Comparison of ENCODE assay signal across 2 cellular contexts in genomic region chr1:40339420-40340323, GRCh38.
TF ChIP-seq lines count a peak whose summit lies in the region.

No MANE protein-coding gene starts in this region.

TF ChIP-seq in A549, 52 proteins besides CTCF, POLR2A, EP300 and RAD21:
- TF ChIP-seq BHLHE40 (IDR thresholded peaks at IDR 0.05; ENCODE audit: low read depth, low read length) (no peak), HOXB13 (CRISPR knock-in tag; IDR thresholded peaks at IDR 0.05; ENCODE audit: low read depth) (no peak), HDAC2 (IDR thresholded peaks at IDR 0.05) (no peak), ZNF302 (CRISPR knock-in tag; IDR thresholded peaks at IDR 0.05) (no peak), CBX8 (IDR thresholded peaks at IDR 0.05) (no peak), HOXB5 (CRISPR knock-in tag; IDR thresholded peaks at IDR 0.05) (no peak), FOSL2 (IDR thresholded peaks at IDR 0.05) (no peak), FOSL2 (CRISPR knock-in tag; IDR thresholded peaks at IDR 0.05) (no peak), NPAS2 (CRISPR knock-in tag; IDR thresholded peaks at IDR 0.05; ENCODE audit: borderline replicate concordance) (no peak), MAZ (IDR thresholded peaks at IDR 0.05; ENCODE audit: borderline replicate concordance, low read depth, low read length) (no peak), FOXS1 (CRISPR knock-in tag; IDR thresholded peaks at IDR 0.05) (no peak)

TF ChIP-seq in K562, 482 proteins besides CTCF, POLR2A, EP300 and RAD21 (continues in another document):
- TF ChIP-seq MTA2 (IDR thresholded peaks at IDR 0.05; ENCODE audit: low read depth): peak; percentile 76
- TF ChIP-seq HDAC8 (tag; IDR thresholded peaks at IDR 0.05): no peak
- peak; percentile 76 for TF ChIP-seq TEAD4 (IDR thresholded peaks at IDR 0.05; ENCODE audit: low read length)
- TF ChIP-seq TEAD4 (CRISPR knock-in tag; IDR thresholded peaks at IDR 0.05; ENCODE audit: borderline replicate concordance): no peak
- peak; percentile 73 for TF ChIP-seq NCOR1 (IDR thresholded peaks at IDR 0.05)
- 0 out of 2 replicates have a peak, but pooled peaks have one; percentile 20 for TF ChIP-seq ZNF184 (CRISPR knock-in tag; IDR thresholded peaks at IDR 0.05)
- TF ChIP-seq, protein P1, sequence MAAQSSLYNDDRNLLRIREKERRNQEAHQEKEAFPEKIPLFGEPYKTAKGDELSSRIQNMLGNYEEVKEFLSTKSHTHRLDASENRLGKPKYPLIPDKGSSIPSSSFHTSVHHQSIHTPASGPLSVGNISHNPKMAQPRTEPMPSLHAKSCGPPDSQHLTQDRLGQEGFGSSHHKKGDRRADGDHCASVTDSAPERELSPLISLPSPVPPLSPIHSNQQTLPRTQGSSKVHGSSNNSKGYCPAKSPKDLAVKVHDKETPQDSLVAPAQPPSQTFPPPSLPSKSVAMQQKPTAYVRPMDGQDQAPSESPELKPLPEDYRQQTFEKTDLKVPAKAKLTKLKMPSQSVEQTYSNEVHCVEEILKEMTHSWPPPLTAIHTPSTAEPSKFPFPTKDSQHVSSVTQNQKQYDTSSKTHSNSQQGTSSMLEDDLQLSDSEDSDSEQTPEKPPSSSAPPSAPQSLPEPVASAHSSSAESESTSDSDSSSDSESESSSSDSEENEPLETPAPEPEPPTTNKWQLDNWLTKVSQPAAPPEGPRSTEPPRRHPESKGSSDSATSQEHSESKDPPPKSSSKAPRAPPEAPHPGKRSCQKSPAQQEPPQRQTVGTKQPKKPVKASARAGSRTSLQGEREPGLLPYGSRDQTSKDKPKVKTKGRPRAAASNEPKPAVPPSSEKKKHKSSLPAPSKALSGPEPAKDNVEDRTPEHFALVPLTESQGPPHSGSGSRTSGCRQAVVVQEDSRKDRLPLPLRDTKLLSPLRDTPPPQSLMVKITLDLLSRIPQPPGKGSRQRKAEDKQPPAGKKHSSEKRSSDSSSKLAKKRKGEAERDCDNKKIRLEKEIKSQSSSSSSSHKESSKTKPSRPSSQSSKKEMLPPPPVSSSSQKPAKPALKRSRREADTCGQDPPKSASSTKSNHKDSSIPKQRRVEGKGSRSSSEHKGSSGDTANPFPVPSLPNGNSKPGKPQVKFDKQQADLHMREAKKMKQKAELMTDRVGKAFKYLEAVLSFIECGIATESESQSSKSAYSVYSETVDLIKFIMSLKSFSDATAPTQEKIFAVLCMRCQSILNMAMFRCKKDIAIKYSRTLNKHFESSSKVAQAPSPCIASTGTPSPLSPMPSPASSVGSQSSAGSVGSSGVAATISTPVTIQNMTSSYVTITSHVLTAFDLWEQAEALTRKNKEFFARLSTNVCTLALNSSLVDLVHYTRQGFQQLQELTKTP (IDR thresholded peaks at IDR 0.05; ENCODE audit: low read depth in 1 of 2, partially characterized antibody in 2 of 2): no peak
- peak; percentile 93 for TF ChIP-seq CBFA2T3 (IDR thresholded peaks at IDR 0.05)
- TF ChIP-seq ZNF3 (CRISPR knock-in tag; IDR thresholded peaks at IDR 0.05): no peak
- TF ChIP-seq USF1 (CRISPR knock-in tag; IDR thresholded peaks at IDR 0.05): no peak; the same call in 1 of the 2 replicates
- peak; percentile 86; the same call in 1 of the 2 replicates for TF ChIP-seq TRIM28 (IDR thresholded peaks at IDR 0.05)
- peak in 1 of 2 experiments; percentile 79; a peak in 1 of 4 replicates for TF ChIP-seq RCOR1 (IDR thresholded peaks at IDR 0.05; ENCODE audit: borderline replicate concordance in 1 of 2, low read depth in 2 of 2, low read length in 2 of 2)
- TF ChIP-seq, protein P2, sequence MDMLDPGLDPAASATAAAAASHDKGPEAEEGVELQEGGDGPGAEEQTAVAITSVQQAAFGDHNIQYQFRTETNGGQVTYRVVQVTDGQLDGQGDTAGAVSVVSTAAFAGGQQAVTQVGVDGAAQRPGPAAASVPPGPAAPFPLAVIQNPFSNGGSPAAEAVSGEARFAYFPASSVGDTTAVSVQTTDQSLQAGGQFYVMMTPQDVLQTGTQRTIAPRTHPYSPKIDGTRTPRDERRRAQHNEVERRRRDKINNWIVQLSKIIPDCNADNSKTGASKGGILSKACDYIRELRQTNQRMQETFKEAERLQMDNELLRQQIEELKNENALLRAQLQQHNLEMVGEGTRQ (CRISPR knock-in tag; IDR thresholded peaks at IDR 0.05): no peak
- TF ChIP-seq DPF2 (IDR thresholded peaks at IDR 0.05): peak; percentile 74
- no peak for TF ChIP-seq ZNF778 (CRISPR knock-in tag; IDR thresholded peaks at IDR 0.05)
- TF ChIP-seq NR2C1 (IDR thresholded peaks at IDR 0.05): no peak
- TF ChIP-seq NR2C1 (tag; IDR thresholded peaks at IDR 0.05): 0 out of 2 replicates have a peak, but pooled peaks have one; percentile 20
- TF ChIP-seq CCAR2 (IDR thresholded peaks at IDR 0.05; ENCODE audit: low read depth, low read length): no peak
- TF ChIP-seq, protein P3, sequence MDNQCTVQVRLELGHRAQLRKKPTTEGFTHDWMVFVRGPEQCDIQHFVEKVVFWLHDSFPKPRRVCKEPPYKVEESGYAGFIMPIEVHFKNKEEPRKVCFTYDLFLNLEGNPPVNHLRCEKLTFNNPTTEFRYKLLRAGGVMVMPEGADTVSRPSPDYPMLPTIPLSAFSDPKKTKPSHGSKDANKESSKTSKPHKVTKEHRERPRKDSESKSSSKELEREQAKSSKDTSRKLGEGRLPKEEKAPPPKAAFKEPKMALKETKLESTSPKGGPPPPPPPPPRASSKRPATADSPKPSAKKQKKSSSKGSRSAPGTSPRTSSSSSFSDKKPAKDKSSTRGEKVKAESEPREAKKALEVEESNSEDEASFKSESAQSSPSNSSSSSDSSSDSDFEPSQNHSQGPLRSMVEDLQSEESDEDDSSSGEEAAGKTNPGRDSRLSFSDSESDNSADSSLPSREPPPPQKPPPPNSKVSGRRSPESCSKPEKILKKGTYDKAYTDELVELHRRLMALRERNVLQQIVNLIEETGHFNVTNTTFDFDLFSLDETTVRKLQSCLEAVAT (IDR thresholded peaks at IDR 0.05): peak in 1 of 2 experiments; percentile 30; a peak in 1 of 4 replicates
- peak; percentile 84 for TF ChIP-seq TAL1 (IDR thresholded peaks at IDR 0.05)
- no peak for TF ChIP-seq HLTF (IDR thresholded peaks at IDR 0.05)
- no peak for TF ChIP-seq THRAP3 (IDR thresholded peaks at IDR 0.05; ENCODE audit: borderline replicate concordance)
- peak; percentile 28 to 36; a peak in 1 of 4 replicates for TF ChIP-seq ARNT (IDR thresholded peaks at IDR 0.05)
- TF ChIP-seq WHSC1 (IDR thresholded peaks at IDR 0.05; ENCODE audit: low read length): no peak
- no peak for TF ChIP-seq HMGXB4 (CRISPR knock-in tag; IDR thresholded peaks at IDR 0.05)
- TF ChIP-seq, protein P4, sequence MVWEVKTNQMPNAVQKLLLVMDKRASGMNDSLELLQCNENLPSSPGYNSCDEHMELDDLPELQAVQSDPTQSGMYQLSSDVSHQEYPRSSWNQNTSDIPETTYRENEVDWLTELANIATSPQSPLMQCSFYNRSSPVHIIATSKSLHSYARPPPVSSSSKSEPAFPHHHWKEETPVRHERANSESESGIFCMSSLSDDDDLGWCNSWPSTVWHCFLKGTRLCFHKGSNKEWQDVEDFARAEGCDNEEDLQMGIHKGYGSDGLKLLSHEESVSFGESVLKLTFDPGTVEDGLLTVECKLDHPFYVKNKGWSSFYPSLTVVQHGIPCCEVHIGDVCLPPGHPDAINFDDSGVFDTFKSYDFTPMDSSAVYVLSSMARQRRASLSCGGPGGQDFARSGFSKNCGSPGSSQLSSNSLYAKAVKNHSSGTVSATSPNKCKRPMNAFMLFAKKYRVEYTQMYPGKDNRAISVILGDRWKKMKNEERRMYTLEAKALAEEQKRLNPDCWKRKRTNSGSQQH (CRISPR knock-in tag; IDR thresholded peaks at IDR 0.05): no peak
- TF ChIP-seq POLR2AphosphoS5 (IDR thresholded peaks at IDR 0.05; ENCODE audit: control insufficient read depth, insufficient read depth, low read depth, low read length): peak; percentile 55; the same call in 1 of the 2 replicates
- peak; percentile 70 for TF ChIP-seq TFAP4 (CRISPR knock-in tag; IDR thresholded peaks at IDR 0.05; ENCODE audit: borderline replicate concordance)
- TF ChIP-seq ZBED1 (IDR thresholded peaks at IDR 0.05): 0 out of 2 replicates have a peak, but pooled peaks have one; percentile 54
- TF ChIP-seq PHF8 (IDR thresholded peaks at IDR 0.05; ENCODE audit: borderline replicate concordance, low read length): no peak
- no peak for TF ChIP-seq HDGF (IDR thresholded peaks at IDR 0.05)
- TF ChIP-seq ELK3 (CRISPR knock-in tag; IDR thresholded peaks at IDR 0.05): no peak
- TF ChIP-seq ADNP (tag; IDR thresholded peaks at IDR 0.05): no peak
- peak; percentile 36; the same call in 1 of the 2 replicates for TF ChIP-seq SPI1 (IDR thresholded peaks at IDR 0.05; ENCODE audit: borderline replicate concordance, low read depth, low read length)
- TF ChIP-seq ZNF217 (CRISPR knock-in tag; IDR thresholded peaks at IDR 0.05): no peak
- TF ChIP-seq, protein P5, sequence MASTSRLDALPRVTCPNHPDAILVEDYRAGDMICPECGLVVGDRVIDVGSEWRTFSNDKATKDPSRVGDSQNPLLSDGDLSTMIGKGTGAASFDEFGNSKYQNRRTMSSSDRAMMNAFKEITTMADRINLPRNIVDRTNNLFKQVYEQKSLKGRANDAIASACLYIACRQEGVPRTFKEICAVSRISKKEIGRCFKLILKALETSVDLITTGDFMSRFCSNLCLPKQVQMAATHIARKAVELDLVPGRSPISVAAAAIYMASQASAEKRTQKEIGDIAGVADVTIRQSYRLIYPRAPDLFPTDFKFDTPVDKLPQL (IDR thresholded peaks at IDR 0.05; ENCODE audit: extremely low read depth, insufficient read length): no peak
- 0 out of 4 replicates have a peak, but pooled peaks of 1 of the 2 experiments have one; percentile 29 for TF ChIP-seq TBL1XR1 (IDR thresholded peaks at IDR 0.05; ENCODE audit: low read length in 2 of 2)
- TF ChIP-seq KDM1A (IDR thresholded peaks at IDR 0.05): peak; percentile 85 to 87
- TF ChIP-seq NCOA2 (IDR thresholded peaks at IDR 0.05; ENCODE audit: partially characterized antibody in 2 of 2): no peak
